10 cellular contexts compared by ENCODE assay signal in the genomic region with DNA sequence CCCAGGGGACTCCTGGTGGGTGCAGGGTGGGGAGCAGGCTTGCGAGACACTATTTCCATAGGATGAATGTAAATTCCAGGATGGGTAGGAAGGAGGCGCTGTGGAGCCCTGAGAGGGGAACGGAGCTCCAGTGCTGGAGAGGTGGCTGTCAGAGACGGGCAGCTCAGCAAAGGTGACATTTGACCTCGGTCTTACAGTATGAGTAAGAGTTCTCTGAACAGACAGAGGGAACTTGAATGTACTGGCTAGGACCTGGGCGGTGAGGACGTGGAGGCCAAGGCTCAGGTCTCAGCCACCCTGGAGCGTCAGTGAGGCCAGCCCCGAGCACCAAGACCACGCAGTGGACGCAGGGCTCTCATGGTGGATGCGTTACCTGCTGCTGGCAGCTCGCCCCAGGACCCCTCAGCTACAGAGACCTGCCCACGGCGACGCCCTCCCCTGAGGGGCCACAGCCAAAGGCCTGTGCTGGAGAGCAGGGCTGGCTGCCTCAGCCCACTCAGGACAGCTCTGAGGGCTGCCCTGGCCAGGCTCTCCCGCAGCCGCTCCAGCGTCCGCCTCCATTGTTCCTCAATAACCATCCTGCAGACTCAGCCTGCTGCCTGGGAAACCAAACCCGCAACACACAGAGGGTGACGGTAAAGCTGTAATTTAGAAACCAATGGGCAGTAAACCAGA.
DNase-seq lines count a peak whose midpoint lies in the region; ATAC-seq and TF ChIP-seq lines count a peak whose summit lies in the region.
"Had no signal": no experiment of that assay in that cellular context is flagged by ENCODE, and none has a peak within 500 bp of the region (broad histone marks: within the 10 kb centered on the region; RNA-seq: fewer than 3 reads in every experiment).

No MANE protein-coding gene starts in this region.

- H4K8ac ChIP-seq in mesendoderm (ENCODE audit: low read depth, low read length), result no peak overlapping the region

- peaks cover under 1% of the 10 kb centered on the region for H3K4me1 Mint-ChIP-seq in Calu3 (ENCODE audit: low read depth, unreplicated experiment)

- peaks cover 17% of the 10 kb centered on the region; the same call in 1 of the 2 replicates for H3K27me3 ChIP-seq in HCT116 (ENCODE audit: insufficient read depth, low read length)
- no peaks in the 10 kb centered on the region for H3K27me3 ChIP-seq in WERI-Rb-1 (ENCODE audit: insufficient read depth, low read depth, severe bottlenecking)
- H3K27me3 ChIP-seq in mesendoderm (ENCODE audit: insufficient read depth, low read length, poor library complexity), result peaks cover 4% of the 10 kb centered on the region
- H3K27me3 ChIP-seq: gastroesophageal sphincter, ovary had no signal

- no peak overlapping the region for H3K4ac ChIP-seq in mesendoderm (ENCODE audit: low read depth, low read length)

- no peak overlapping the region for H3K27ac Mint-ChIP-seq in Calu3 (ENCODE audit: unreplicated experiment)

- H3K36me3 ChIP-seq in HCT116 (ENCODE audit: control insufficient read depth in 1 of 2, insufficient read depth in 2 of 2, low read length in 2 of 2) (no peaks in the 10 kb centered on the region), WERI-Rb-1 (no peaks in the 10 kb centered on the region), mesendoderm (ENCODE audit: control insufficient read depth, insufficient read depth, low read length) (no peaks in the 10 kb centered on the region)
- H3K36me3 ChIP-seq: gastroesophageal sphincter, ovary had no signal

- H3K4me1 ChIP-seq in HCT116 (ENCODE audit: control insufficient read depth in 1 of 2, insufficient read depth in 2 of 2, low read length in 2 of 2) (peaks cover 0 to 7% of the 10 kb centered on the region in 2 experiments; a peak in 1 of 4 replicates), mesendoderm (ENCODE audit: control insufficient read depth, low read depth, low read length) (no peaks in the 10 kb centered on the region)

- no peak for TF ChIP-seq RAD21 in HCT116 (IDR thresholded peaks at IDR 0.05; ENCODE audit: low read depth)

- H2BK120ac ChIP-seq in mesendoderm (ENCODE audit: low read depth, low read length), result no peak overlapping the region

- CTCF ChIA-PET in Calu3 (lab: Charles Lee), result interaction anchor here (0.9 kb wide), 1 partner anchor 16 kb away, joined by 3 read pairs; no protein-coding TSS in a partner anchor
- CTCF ChIA-PET in HCT116 (lab: Charles Lee), result interaction anchor here (0.6 to 1.5 kb wide), 18 partner anchors 9 to 121 kb away, joined by 3 to 12 read pairs (median 4); a partner anchor contains a TSS

- H3K27me3 Mint-ChIP-seq in Calu3 (ENCODE audit: unreplicated experiment), result peaks cover 84% of the 10 kb centered on the region

- RAD21 ChIA-PET in HCT116 (lab: Charles Lee; ENCODE audit: low non-redundant PET in 1 of 2, low total read pairs in 2 of 2, uncharacterized antibody in 2 of 2, unreplicated experiment in 2 of 2), result interaction anchor here in 1 of 2 experiments (0.6 kb wide), 1 partner anchor 259 kb away, joined by 3 read pairs; no protein-coding TSS in a partner anchor

- no peaks in the 10 kb centered on the region for H3K9me3 Mint-ChIP-seq in Calu3 (ENCODE audit: low read depth, unreplicated experiment)

- H3K4me2 ChIP-seq in HCT116 (ENCODE audit: low read length) (no peak overlapping the region), mesendoderm (ENCODE audit: low read length) (no peak overlapping the region)

- no peak overlapping the region for H3K56ac ChIP-seq in mesendoderm (ENCODE audit: low read length)

- H4K20me1 ChIP-seq in HCT116 (ENCODE audit: insufficient read depth), result no peaks in the 10 kb centered on the region

- H3K27ac ChIP-seq in HCT116 (ENCODE audit: low read depth, low read length) (no peak overlapping the region), WERI-Rb-1 (no peak overlapping the region), mesendoderm (ENCODE audit: low read depth, low read length) (no peak overlapping the region)
- H3K27ac ChIP-seq: gastroesophageal sphincter, ovary had no signal

- no peak overlapping the region for H2BK5ac ChIP-seq in mesendoderm (ENCODE audit: low read length)

- whole genome bisulfite sequencing in mesendoderm (ENCODE audit: extremely low coverage, insufficient coverage, low lambda C conversion rate), result no CpG with 5 or more reads among the region's 22 CpGs

- ATAC-seq in HCT116 (peak; percentile 90), omental fat pad (ENCODE audit: low FRiP score) (no peak), GM21723 (IDR thresholded peaks at IDR 0.05; ENCODE audit: unreplicated experiment) (no peak), HG02642 (IDR thresholded peaks at IDR 0.05; ENCODE audit: poor library complexity, unreplicated experiment) (no peak)
- ATAC-seq: gastroesophageal sphincter had no signal

- H3K9me3 ChIP-seq in HCT116 (ENCODE audit: control insufficient read depth in 1 of 2, insufficient read depth in 1 of 2, low read depth in 1 of 2, low read length in 2 of 2) (no peaks in the 10 kb centered on the region), WERI-Rb-1 (ENCODE audit: severe bottlenecking) (no peaks in the 10 kb centered on the region)
- H3K9me3 ChIP-seq: gastroesophageal sphincter, ovary had no signal

- no peak overlapping the region for H3K18ac ChIP-seq in mesendoderm (ENCODE audit: low read length)

- H3K36me3 Mint-ChIP-seq in Calu3 (ENCODE audit: insufficient read depth, unreplicated experiment), result peaks cover 3% of the 10 kb centered on the region

- no peak overlapping the region for H2BK15ac ChIP-seq in mesendoderm (replicated peaks; ENCODE audit: low read depth)

- H3K4me3 ChIP-seq in HCT116 (replicated peaks in 1 of 2; ENCODE audit: low read depth in 1 of 2, low read length in 2 of 2) (no peak overlapping the region), WERI-Rb-1 (ENCODE audit: low read depth, low read length) (no peak overlapping the region), mesendoderm (ENCODE audit: low read length) (no peak overlapping the region)
- H3K4me3 ChIP-seq: gastroesophageal sphincter, ovary had no signal

- POLR2A ChIA-PET in HCT116 (lab: Charles Lee), result no interaction called here

- TF ChIP-seq CTCF in Calu3 (IDR thresholded peaks at IDR 0.05; ENCODE audit: unreplicated experiment), result no peak
- TF ChIP-seq CTCF in HCT116 (IDR thresholded peaks at IDR 0.05 in 2 of 3, conservative IDR thresholded peaks at IDR 0.05 in 1 of 3; ENCODE audit: borderline replicate concordance in 1 of 3, insufficient read depth in 1 of 3, low read depth in 2 of 3, low read length in 2 of 3), result peak in 2 of 3 experiments; percentile 85 to 96; a peak in 4 of 6 replicates
- TF ChIP-seq CTCF in WERI-Rb-1 (IDR thresholded peaks at IDR 0.05; ENCODE audit: low read depth, low read length), result peak; percentile 89
- no peak for TF ChIP-seq CTCF in omental fat pad (IDR thresholded peaks at IDR 0.05)

- no peak overlapping the region for H2AK5ac ChIP-seq in mesendoderm (ENCODE audit: low read length)

- H3K23ac ChIP-seq in mesendoderm (ENCODE audit: low read length), result no peak overlapping the region

- H2AFZ ChIP-seq in HCT116 (ENCODE audit: low read depth, low read length, poor library complexity, severe bottlenecking), result no peak overlapping the region

- BruUV-seq in Calu3 (replicated peaks; lab: Mats Ljungman, UMichigan), result no TSS peak
- no TSS peak for BruUV-seq in HCT116 (replicated peaks; lab: Mats Ljungman, UMichigan)

- DNase-seq in Calu3, result peak; percentile 21
- peak; percentile 21 for DNase-seq in HCT116 (ENCODE audit: low read depth, low spot score)
- DNase-seq in WERI-Rb-1, result peak; percentile 70
- DNase-seq in mesendoderm, result peak; percentile 81
- no peak for DNase-seq in omental fat pad (ENCODE audit: low spot score)
- DNase-seq: activated naive CD4-positive, alpha-beta T cell treated with Interleukin-2 at 50 U/mL for 16 hours had no signal

- no peaks in the 10 kb centered on the region for H3K9me2 ChIP-seq in HCT116 (ENCODE audit: insufficient read depth)

- TF ChIP-seq POLR2A in HCT116 (IDR thresholded peaks at IDR 0.05; ENCODE audit: borderline replicate concordance, extremely low read depth, insufficient read depth, insufficient read length), result no peak

- H3K79me1 ChIP-seq in mesendoderm (ENCODE audit: low read length), result no peaks in the 10 kb centered on the region

- intact Hi-C loops in Calu3 (cut with micrococcal nuclease; ENCODE audit: unreplicated experiment), result no loop called here
- intact Hi-C loops in HCT116 (cut with micrococcal nuclease), result no loop called here

- H3K79me2 ChIP-seq in HCT116 (ENCODE audit: insufficient read depth, low read length) (no peaks in the 10 kb centered on the region), mesendoderm (ENCODE audit: control insufficient read depth, insufficient read depth, low read length) (no peaks in the 10 kb centered on the region)

- H3K4me3 Mint-ChIP-seq in Calu3 (ENCODE audit: low read depth, unreplicated experiment), result no peak overlapping the region

- no peak overlapping the region for H4K5ac ChIP-seq in mesendoderm (ENCODE audit: low read length)

- no peak overlapping the region for H3K9ac ChIP-seq in HCT116 (ENCODE audit: low read length)
- no peak overlapping the region for H3K9ac ChIP-seq in mesendoderm (ENCODE audit: low read length)

TF ChIP-seq in HCT116, 20 proteins besides CTCF, POLR2A, EP300 and RAD21 (continues in another document):
- TF ChIP-seq, protein P1, sequence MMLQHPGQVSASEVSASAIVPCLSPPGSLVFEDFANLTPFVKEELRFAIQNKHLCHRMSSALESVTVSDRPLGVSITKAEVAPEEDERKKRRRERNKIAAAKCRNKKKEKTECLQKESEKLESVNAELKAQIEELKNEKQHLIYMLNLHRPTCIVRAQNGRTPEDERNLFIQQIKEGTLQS (IDR thresholded peaks at IDR 0.05), result no peak
- TF ChIP-seq, protein P2, sequence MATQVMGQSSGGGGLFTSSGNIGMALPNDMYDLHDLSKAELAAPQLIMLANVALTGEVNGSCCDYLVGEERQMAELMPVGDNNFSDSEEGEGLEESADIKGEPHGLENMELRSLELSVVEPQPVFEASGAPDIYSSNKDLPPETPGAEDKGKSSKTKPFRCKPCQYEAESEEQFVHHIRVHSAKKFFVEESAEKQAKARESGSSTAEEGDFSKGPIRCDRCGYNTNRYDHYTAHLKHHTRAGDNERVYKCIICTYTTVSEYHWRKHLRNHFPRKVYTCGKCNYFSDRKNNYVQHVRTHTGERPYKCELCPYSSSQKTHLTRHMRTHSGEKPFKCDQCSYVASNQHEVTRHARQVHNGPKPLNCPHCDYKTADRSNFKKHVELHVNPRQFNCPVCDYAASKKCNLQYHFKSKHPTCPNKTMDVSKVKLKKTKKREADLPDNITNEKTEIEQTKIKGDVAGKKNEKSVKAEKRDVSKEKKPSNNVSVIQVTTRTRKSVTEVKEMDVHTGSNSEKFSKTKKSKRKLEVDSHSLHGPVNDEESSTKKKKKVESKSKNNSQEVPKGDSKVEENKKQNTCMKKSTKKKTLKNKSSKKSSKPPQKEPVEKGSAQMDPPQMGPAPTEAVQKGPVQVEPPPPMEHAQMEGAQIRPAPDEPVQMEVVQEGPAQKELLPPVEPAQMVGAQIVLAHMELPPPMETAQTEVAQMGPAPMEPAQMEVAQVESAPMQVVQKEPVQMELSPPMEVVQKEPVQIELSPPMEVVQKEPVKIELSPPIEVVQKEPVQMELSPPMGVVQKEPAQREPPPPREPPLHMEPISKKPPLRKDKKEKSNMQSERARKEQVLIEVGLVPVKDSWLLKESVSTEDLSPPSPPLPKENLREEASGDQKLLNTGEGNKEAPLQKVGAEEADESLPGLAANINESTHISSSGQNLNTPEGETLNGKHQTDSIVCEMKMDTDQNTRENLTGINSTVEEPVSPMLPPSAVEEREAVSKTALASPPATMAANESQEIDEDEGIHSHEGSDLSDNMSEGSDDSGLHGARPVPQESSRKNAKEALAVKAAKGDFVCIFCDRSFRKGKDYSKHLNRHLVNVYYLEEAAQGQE (IDR thresholded peaks at IDR 0.05; ENCODE audit: low read depth), result no peak

Comparison
In these comparisons a context has a peak if more than half of its experiments do, and no peak if none do; other contexts are left out.
1. CTCF ChIP-seq: peak in HCT116 (2 of 3) and WERI-Rb-1 (single experiment); none in Calu3 (single experiment) and omental fat pad (0 of 3).